Comparison of ENCODE assay signal across 9 cellular contexts in the genomic region with DNA sequence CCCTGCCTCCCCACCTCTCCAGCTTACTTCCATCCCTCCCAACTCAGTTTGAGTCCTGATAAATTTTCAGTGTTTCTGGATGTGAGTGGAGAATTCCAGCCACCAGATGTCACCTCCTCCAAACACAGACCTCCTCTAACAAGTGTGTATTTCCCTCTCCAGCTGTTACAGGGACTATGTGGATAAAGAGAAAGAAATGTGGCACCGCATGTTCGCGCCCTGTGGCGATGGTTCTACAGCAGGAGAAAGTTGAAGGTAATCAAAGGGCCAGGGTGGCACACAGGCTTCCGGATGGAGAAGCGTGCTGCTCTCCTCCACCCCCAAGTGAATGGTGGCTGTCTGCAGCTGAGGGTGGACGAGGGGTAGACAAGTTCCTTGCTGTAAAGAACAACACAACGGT. TPM values are rescaled to one million over a fixed set of nuclear protein-coding genes. Genes with fewer than 3 reads are reported as not detected.
A peak's percentile ranks its signal among the peaks of the same experiment; 100 is the strongest.
DNase-seq lines count a peak whose midpoint lies in the region; ATAC-seq and TF ChIP-seq lines count a peak whose summit lies in the region.
"Had no signal": no experiment of that assay in that cellular context is flagged by ENCODE, and none has a peak within 500 bp of the region (broad histone marks: within the 10 kb centered on the region; RNA-seq: fewer than 3 reads in every experiment).

No MANE protein-coding gene starts in this region.

- TF ChIP-seq CTCF in AG04449 (IDR thresholded peaks at IDR 0.05; ENCODE audit: insufficient read depth, low read length, missing control alignments) = peak; percentile 65
- no peak for TF ChIP-seq CTCF in mucosa of descending colon (IDR thresholded peaks at IDR 0.05)

- H3K36me3 ChIP-seq in mucosa of descending colon (ENCODE audit: low read depth) = no peaks in the 10 kb centered on the region

- ATAC-seq in mucosa of descending colon (peak; percentile 31), HG02571 (IDR thresholded peaks at IDR 0.05; ENCODE audit: unreplicated experiment) (no peak), HG02759 (IDR thresholded peaks at IDR 0.05; ENCODE audit: unreplicated experiment) (no peak), GM18909 (IDR thresholded peaks at IDR 0.05; ENCODE audit: poor library complexity, unreplicated experiment) (no peak)

- H3K9me3 ChIP-seq in mucosa of descending colon = no peaks in the 10 kb centered on the region

- DNase-seq in AG04449 (ENCODE audit: low read depth, low spot score) (no peak), MV-4-11 (lab: John Stamatoyannopoulos, UW) (peak; percentile 5), dermis blood vessel endothelial cell (peak; percentile 70), mucosa of descending colon (peak in 1 of 3 donors; percentile 17), germinal center (ENCODE audit: low spot score) (no peak)
- DNase-seq: T-helper 9 cell had no signal

- no peaks in the 10 kb centered on the region for H3K4me1 ChIP-seq in mucosa of descending colon (ENCODE audit: low read depth)

- POLR2A ChIA-PET in AG04449 (lab: Yijun Ruan, JAX) = no interaction called here

- CTCF ChIA-PET in AG04449 (lab: Yijun Ruan, JAX) = interaction anchor here (0.7 to 8.9 kb wide), 31 partner anchors 9 to 326 kb away, joined by 3 to 74 read pairs (median 3); partner anchors contain the start of gene TRIM50

- H3K4me3 ChIP-seq in AG04449 (ENCODE audit: low read depth, low read length) (peak overlapping the region; percentile 32; the same call in 1 of the 2 replicates), mucosa of descending colon (no peak overlapping the region)

- intact Hi-C loops in mucosa of descending colon (cut with DNase I, micrococcal nuclease) = no loop called here

RNA-seq across cellular contexts. Expression of gene FKBP6, which starts 14.7 kb away (rescaled TPM):
- total RNA-seq in dermis blood vessel endothelial cell (not detected in 2 replicates), mucosa of descending colon (not detected)

RNA-seq across cellular contexts. Expression of gene TRIM50, which starts 14.8 kb away (rescaled TPM):
- total RNA-seq in dermis blood vessel endothelial cell (under 0.01 TPM in 1 of 2 replicates, not detected in the other), mucosa of descending colon (under 1 TPM in 1 of 3 donors, not detected in 2; 0.35 TPM)

RNA-seq across cellular contexts. Expression of gene NSUN5, which starts 34.0 kb away (rescaled TPM):
- total RNA-seq in dermis blood vessel endothelial cell (3.7 and 6.1 TPM in 2 replicates), mucosa of descending colon (10 to 100 TPM; 18.9 to 26.7 (median 21.0) TPM)

Comparison
In these comparisons a context has a peak if more than half of its experiments do, and no peak if none do; other contexts are left out.
1. DNase-seq: peak in MV-4-11 (single experiment) and dermis blood vessel endothelial cell (single experiment); none in AG04449 (single experiment) and germinal center (single experiment).